In genomic region chr10:60565492-60565891, GRCh38 we compare ENCODE assay signal across 15 cellular contexts.
DNase-seq lines count a peak whose midpoint lies in the region; ATAC-seq and TF ChIP-seq lines count a peak whose summit lies in the region.
"Had no signal": no experiment of that assay in that cellular context is flagged by ENCODE, and none has a peak within 500 bp of the region (broad histone marks: within the 10 kb centered on the region; RNA-seq: fewer than 3 reads in every experiment).

No MANE protein-coding gene starts in this region.

- peaks cover 17 to 22% of the 10 kb centered on the region in 2 donors for H3K36me3 Mint-ChIP-seq in activated T-cell treated with anti-CD3 and anti-CD28 coated beads, Interleukin-2, amount 50 U/mL, for 72 hours (ENCODE audit: insufficient read depth in 2 of 2)
- H3K36me3 Mint-ChIP-seq in central memory CD8-positive, alpha-beta T cell (ENCODE audit: insufficient read depth), result peaks cover 2% of the 10 kb centered on the region

- no peaks in the 10 kb centered on the region for H3K27me3 Mint-ChIP-seq in activated T-cell treated with anti-CD3 and anti-CD28 coated beads, Interleukin-2, amount 50 U/mL, for 72 hours (ENCODE audit: low read depth)
- H3K27me3 Mint-ChIP-seq in central memory CD8-positive, alpha-beta T cell, result no peaks in the 10 kb centered on the region
- H3K27me3 Mint-ChIP-seq: CD4-positive, alpha-beta T cell had no signal

- TF ChIP-seq EP300 in esophagus muscularis mucosa (IDR thresholded peaks at IDR 0.05), result no peak

- H3K4me1 Mint-ChIP-seq in activated T-cell treated with anti-CD3 and anti-CD28 coated beads, Interleukin-2, amount 50 U/mL, for 72 hours (ENCODE audit: low read depth), result peaks cover 57% of the 10 kb centered on the region
- H3K4me1 Mint-ChIP-seq in central memory CD8-positive, alpha-beta T cell, result peaks cover 33% of the 10 kb centered on the region

- no peak overlapping the region for H3K27ac Mint-ChIP-seq in activated T-cell treated with anti-CD3 and anti-CD28 coated beads, Interleukin-2, amount 50 U/mL, for 72 hours
- H3K27ac Mint-ChIP-seq in central memory CD8-positive, alpha-beta T cell (ENCODE audit: low read depth), result peak overlapping the region; percentile 5
- H3K27ac Mint-ChIP-seq: B cell; CD4-positive, alpha-beta T cell; GM23338 had no signal

- H3K4me1 ChIP-seq in KMS-11 (ENCODE audit: low read depth, poor library complexity, severe bottlenecking) (peaks cover 88% of the 10 kb centered on the region), esophagus muscularis mucosa (peaks cover 0 to 22% (median 7%) of the 10 kb centered on the region in 4 donors)

- no peak for TF ChIP-seq POLR2A in esophagus muscularis mucosa (IDR thresholded peaks at IDR 0.05; ENCODE audit: low read depth)

- H3K4me3 ChIP-seq in KMS-11 (IDR thresholded peaks at IDR 0.05; ENCODE audit: insufficient read depth, low read depth, low read length) (no peak overlapping the region), esophagus muscularis mucosa (no peak overlapping the region)
- H3K4me3 ChIP-seq: GM23338 had no signal

- H3K27me3 ChIP-seq in KMS-11 (ENCODE audit: insufficient read depth, low read depth), result no peaks in the 10 kb centered on the region
- H3K27me3 ChIP-seq in esophagus muscularis mucosa, result no peaks in the 10 kb centered on the region

- intact Hi-C loops in esophagus muscularis mucosa (cut with DNase I), result no loop called here

- peaks cover 100% of the 10 kb centered on the region for H3K79me2 ChIP-seq in KMS-11 (ENCODE audit: insufficient read depth, low read depth)

- H3K9me3 Mint-ChIP-seq in activated T-cell treated with anti-CD3 and anti-CD28 coated beads, Interleukin-2, amount 50 U/mL, for 72 hours, result peaks cover 8 to 17% of the 10 kb centered on the region in 2 donors
- peaks cover 6% of the 10 kb centered on the region for H3K9me3 Mint-ChIP-seq in central memory CD8-positive, alpha-beta T cell

- no peak overlapping the region for H2AFZ ChIP-seq in KMS-11 (ENCODE audit: low read depth)
- H2AFZ ChIP-seq: GM23338 had no signal

- peak; percentile 49 to 63 for ATAC-seq in activated T-cell treated with anti-CD3 and anti-CD28 coated beads, Interleukin-2, amount 50 U/mL, for 72 hours (replicated peaks in 1 of 2)
- no peak for ATAC-seq in central memory CD8-positive, alpha-beta T cell (replicated peaks; ENCODE audit: extremely low read depth, poor library complexity, severe bottlenecking)
- no peak for ATAC-seq in HG02623 (IDR thresholded peaks at IDR 0.05; ENCODE audit: unreplicated experiment)
- ATAC-seq: GM23338 had no signal

- peaks cover 13% of the 10 kb centered on the region; the same call in 1 of the 2 replicates for H3K36me3 ChIP-seq in KMS-11 (ENCODE audit: insufficient read depth)
- no peaks in the 10 kb centered on the region for H3K36me3 ChIP-seq in esophagus muscularis mucosa

- H3K9ac ChIP-seq in KMS-11, result no peak overlapping the region

- H3K27ac ChIP-seq in KMS-11 (peak overlapping the region; percentile 99; the same call in 1 of the 2 replicates), esophagus muscularis mucosa (replicated peaks in 1 of 4) (no peak overlapping the region)

- 88% methylated on average over 2 of the region's 2 CpGs for WGBS in esophagus muscularis mucosa

- no peaks in the 10 kb centered on the region for H3K9me3 ChIP-seq in esophagus muscularis mucosa

- no peak for DNase-seq in activated T-cell treated with anti-CD3 and anti-CD28 coated beads, Interleukin-2, amount 50 U/mL, for 72 hours
- DNase-seq in activated T-cell treated with anti-CD3 and anti-CD28 coated beads, Interleukin-2, amount 50 U/mL, for 1 hour, result no peak
- DNase-seq in central memory CD8-positive, alpha-beta T cell (ENCODE audit: low spot score in 2 of 2), result no peak
- no peak for DNase-seq in kidney tubule cell (ENCODE audit: low spot score)
- DNase-seq in esophagus muscularis mucosa (ENCODE audit: extremely low spot score), result no peak
- DNase-seq: C1 segment of cervical spinal cord; CD4-positive, alpha-beta T cell; DMS153; DMS79 treated with DMSO at 0.1 percent for 48 hours; EL; H7 had no signal

- TF ChIP-seq CTCF in KMS-11 (conservative IDR thresholded peaks at IDR 0.05; ENCODE audit: low read depth, low read length), result no peak
- no peak for TF ChIP-seq CTCF in esophagus muscularis mucosa (IDR thresholded peaks at IDR 0.05)

- peaks cover 28% of the 10 kb centered on the region for H4K20me1 ChIP-seq in KMS-11 (ENCODE audit: insufficient read depth)

- H3K4me2 ChIP-seq in KMS-11, result peak overlapping the region; percentile 85
- H3K4me2 ChIP-seq: GM23338 had no signal

- H3K4me3 Mint-ChIP-seq in activated T-cell treated with anti-CD3 and anti-CD28 coated beads, Interleukin-2, amount 50 U/mL, for 72 hours, result no peak overlapping the region
- no peak overlapping the region for H3K4me3 Mint-ChIP-seq in central memory CD8-positive, alpha-beta T cell
- H3K4me3 Mint-ChIP-seq: B cell; CD4-positive, alpha-beta T cell; GM23338 had no signal

Comparison
In these comparisons a context has a peak if more than half of its experiments do, and no peak if none do; other contexts are left out.
1. ATAC-seq: peak in activated T-cell treated with anti-CD3 and anti-CD28 coated beads, Interleukin-2, amount 50 U/mL, for 72 hours (2 of 2); none in central memory CD8-positive, alpha-beta T cell (single experiment) and HG02623 (single experiment).